In genomic region chr1:93591291-93591832, GRCh38 we compare ENCODE assay signal across 12 cellular contexts.
DNase-seq lines count a peak whose midpoint lies in the region; ATAC-seq and TF ChIP-seq lines count a peak whose summit lies in the region.
"Had no signal": no experiment of that assay in that cellular context is flagged by ENCODE, and none has a peak within 500 bp of the region (broad histone marks: within the 10 kb centered on the region; RNA-seq: fewer than 3 reads in every experiment).

No MANE protein-coding gene starts in this region.

- H3K36me3 Mint-ChIP-seq in Caco-2 (ENCODE audit: insufficient read depth, unreplicated experiment), result peaks cover 10% of the 10 kb centered on the region
- no peaks in the 10 kb centered on the region for H3K36me3 Mint-ChIP-seq in CD4-positive, alpha-beta memory T cell

- H3K4me3 Mint-ChIP-seq in Caco-2 (ENCODE audit: unreplicated experiment), result peak overlapping the region; percentile 71
- H3K4me3 Mint-ChIP-seq in CD4-positive, alpha-beta memory T cell, result no peak overlapping the region
- H3K4me3 Mint-ChIP-seq: WTC11 had no signal

- no peaks in the 10 kb centered on the region for H3K27me3 Mint-ChIP-seq in Caco-2 (ENCODE audit: insufficient read depth, unreplicated experiment)
- H3K27me3 Mint-ChIP-seq in CD4-positive, alpha-beta memory T cell, result no peaks in the 10 kb centered on the region

- POLR2A ChIA-PET in Caco-2 (lab: Charles Lee), result no interaction called here
- POLR2A ChIA-PET in HEK293T (lab: Yijun Ruan, JAX), result interaction anchor here (1.0 to 1.5 kb wide), 2 partner anchors 144 to 255 kb away, joined by 3 to 4 read pairs; no protein-coding TSS in a partner anchor
- POLR2A ChIA-PET in CD4-positive, alpha-beta memory T cell (lab: Charles Lee; ENCODE audit: partially characterized antibody), result no interaction called here

- CTCF ChIA-PET in Caco-2 (lab: Charles Lee), result no interaction called here
- CTCF ChIA-PET in HEK293T (lab: Yijun Ruan, JAX), result interaction anchor here (0.6 to 1.3 kb wide), 2 partner anchors 153 to 253 kb away, joined by 3 read pairs; no protein-coding TSS in a partner anchor
- CTCF ChIA-PET in CD4-positive, alpha-beta memory T cell (lab: Charles Lee; ENCODE audit: partially characterized antibody), result interaction anchor here (1.4 kb wide), 1 partner anchor 9 kb away, joined by 4 read pairs; no protein-coding TSS in a partner anchor

- H3K4me1 Mint-ChIP-seq in Caco-2 (ENCODE audit: low read depth, unreplicated experiment), result peaks cover 49% of the 10 kb centered on the region
- H3K4me1 Mint-ChIP-seq in CD4-positive, alpha-beta memory T cell, result peaks cover 1 to 8% (median 5%) of the 10 kb centered on the region in 4 donors

- H3K27ac Mint-ChIP-seq in Caco-2 (ENCODE audit: unreplicated experiment), result peak overlapping the region; percentile 79
- H3K27ac Mint-ChIP-seq in CD4-positive, alpha-beta memory T cell, result peak overlapping the region in 1 of 7 donors; percentile 30

- ATAC-seq in mucosa of descending colon, result peak; percentile 53
- no peak for ATAC-seq in aorta (ENCODE audit: low FRiP score)

- no peak overlapping the region for H3K27ac ChIP-seq in CD4-positive, alpha-beta memory T cell (ENCODE audit: low read depth, low read length)
- H3K27ac ChIP-seq in aorta (ENCODE audit: low read depth in 1 of 2, low read length in 2 of 2) (no peak overlapping the region), coronary artery (peak overlapping the region in 1 of 2 donors; percentile 58)

- intact Hi-C loops in Caco-2 (cut with micrococcal nuclease; ENCODE audit: unreplicated experiment) (no loop called here), mucosa of descending colon (cut with DNase I, micrococcal nuclease) (no loop called here), aorta (cut with DNase I) (no loop called here)
- intact Hi-C loops in CD4-positive, alpha-beta memory T cell (cut with micrococcal nuclease), result no loop called here

- TF ChIP-seq CTCF in Caco-2 (IDR thresholded peaks at IDR 0.05; ENCODE audit: insufficient read depth in 1 of 2, low read depth in 1 of 2, low read length in 1 of 2, severe bottlenecking in 1 of 2, unreplicated experiment in 1 of 2), result no peak
- TF ChIP-seq CTCF in mucosa of descending colon (IDR thresholded peaks at IDR 0.05), result no peak
- no peak for TF ChIP-seq CTCF in coronary artery (IDR thresholded peaks at IDR 0.05)

- H3K9me3 ChIP-seq in Caco-2 (no peaks in the 10 kb centered on the region), mucosa of descending colon (no peaks in the 10 kb centered on the region), aorta (ENCODE audit: control insufficient read depth, low read length) (no peaks in the 10 kb centered on the region)
- H3K9me3 ChIP-seq in CD4-positive, alpha-beta memory T cell (ENCODE audit: control insufficient read depth in 1 of 2, low read length in 2 of 2), result no peaks in the 10 kb centered on the region

- no peaks in the 10 kb centered on the region for H3K9me3 Mint-ChIP-seq in Caco-2 (ENCODE audit: unreplicated experiment)
- H3K9me3 Mint-ChIP-seq in CD4-positive, alpha-beta memory T cell, result no peaks in the 10 kb centered on the region
- H3K9me3 Mint-ChIP-seq: WTC11 had no signal

- 60 to 61% methylated on average over 4 of the region's 4 CpGs for WGBS in aorta, 2 donors

- H3K36me3 ChIP-seq in Caco-2 (ENCODE audit: control insufficient read depth, insufficient read depth, low read length) (no peaks in the 10 kb centered on the region), mucosa of descending colon (ENCODE audit: low read depth) (no peaks in the 10 kb centered on the region), aorta (ENCODE audit: control insufficient read depth in 1 of 2, insufficient read depth in 2 of 2, low read length in 1 of 2) (peaks cover 0 to 1% of the 10 kb centered on the region in 2 donors)
- H3K36me3 ChIP-seq in CD4-positive, alpha-beta memory T cell (ENCODE audit: insufficient read depth, low read length), result no peaks in the 10 kb centered on the region

- H3K4me1 ChIP-seq in Caco-2 (peaks cover 56% of the 10 kb centered on the region), mucosa of descending colon (ENCODE audit: low read depth) (peaks cover 12% of the 10 kb centered on the region), aorta (ENCODE audit: control insufficient read depth in 1 of 2, insufficient read depth in 2 of 2, low read length in 2 of 2) (peaks cover 0 to 9% of the 10 kb centered on the region in 2 donors)
- H3K4me1 ChIP-seq in CD4-positive, alpha-beta memory T cell (ENCODE audit: insufficient read depth, low read length), result peaks cover 6% of the 10 kb centered on the region

- H3K4me3 ChIP-seq in Caco-2 (ENCODE audit: low read depth, low read length), result no peak overlapping the region
- no peak overlapping the region for H3K4me3 ChIP-seq in mucosa of descending colon
- no peak overlapping the region for H3K4me3 ChIP-seq in CD4-positive, alpha-beta memory T cell (ENCODE audit: low read length in 2 of 2)
- no peak overlapping the region for H3K4me3 ChIP-seq in aorta (ENCODE audit: low read length in 2 of 2)
- no peak overlapping the region for H3K4me3 ChIP-seq in coronary artery

- DNase-seq in Caco-2 (peak in 1 of 2 experiments; percentile 56), HEK293T (ENCODE audit: extremely low spot score) (no peak), mucosa of descending colon (no peak), aorta (no peak), coronary artery (ENCODE audit: low spot score) (no peak)
- no peak for DNase-seq in CD4-positive, alpha-beta memory T cell
- DNase-seq in stimulated activated naive CD4-positive, alpha-beta T cell treated with Interleukin-2 at 50 U/mL for 16 hours (lab: John Stamatoyannopoulos, UW), result no peak
- DNase-seq: cerebellar nuclear complex, EL, islet precursor cell had no signal

- H3K27me3 ChIP-seq in Caco-2 (replicated peaks; ENCODE audit: control insufficient read depth, insufficient read depth, low read length), result no peaks in the 10 kb centered on the region
- no peaks in the 10 kb centered on the region for H3K27me3 ChIP-seq in CD4-positive, alpha-beta memory T cell (ENCODE audit: insufficient read depth, low read length)
- no peaks in the 10 kb centered on the region for H3K27me3 ChIP-seq in aorta (ENCODE audit: control insufficient read depth in 1 of 2, insufficient read depth in 2 of 2, low read length in 1 of 2)

- BruUV-seq in Caco-2 (replicated peaks; lab: Mats Ljungman, UMichigan), result no TSS peak

TF ChIP-seq in HEK293T, 16 proteins besides CTCF, POLR2A, EP300 and RAD21:
- TF ChIP-seq HDGF (IDR thresholded peaks at IDR 0.05; ENCODE audit: borderline replicate concordance) (no peak), ZNF384 (IDR thresholded peaks at IDR 0.05) (0 out of 2 replicates have a peak, but pooled peaks have one; percentile 19)
TF ChIP-seq in HEK293T: peak in this region for 1.

TF ChIP-seq in PFSK-1, 5 proteins besides CTCF, POLR2A, EP300 and RAD21:
- TF ChIP-seq POLR2AphosphoS5 (IDR thresholded peaks at IDR 0.05; ENCODE audit: low read depth, low read length) (0 out of 2 replicates have a peak, but pooled peaks have one; percentile 50), SIN3A (IDR thresholded peaks at IDR 0.05; ENCODE audit: borderline replicate concordance, insufficient read depth, low read length) (no peak), TAF1 (IDR thresholded peaks at IDR 0.05; ENCODE audit: borderline replicate concordance, insufficient read depth, low read length) (no peak)
TF ChIP-seq in PFSK-1: peak in this region for 1.
